Comparison of ENCODE assay signal across 9 cellular contexts in the genomic region with DNA sequence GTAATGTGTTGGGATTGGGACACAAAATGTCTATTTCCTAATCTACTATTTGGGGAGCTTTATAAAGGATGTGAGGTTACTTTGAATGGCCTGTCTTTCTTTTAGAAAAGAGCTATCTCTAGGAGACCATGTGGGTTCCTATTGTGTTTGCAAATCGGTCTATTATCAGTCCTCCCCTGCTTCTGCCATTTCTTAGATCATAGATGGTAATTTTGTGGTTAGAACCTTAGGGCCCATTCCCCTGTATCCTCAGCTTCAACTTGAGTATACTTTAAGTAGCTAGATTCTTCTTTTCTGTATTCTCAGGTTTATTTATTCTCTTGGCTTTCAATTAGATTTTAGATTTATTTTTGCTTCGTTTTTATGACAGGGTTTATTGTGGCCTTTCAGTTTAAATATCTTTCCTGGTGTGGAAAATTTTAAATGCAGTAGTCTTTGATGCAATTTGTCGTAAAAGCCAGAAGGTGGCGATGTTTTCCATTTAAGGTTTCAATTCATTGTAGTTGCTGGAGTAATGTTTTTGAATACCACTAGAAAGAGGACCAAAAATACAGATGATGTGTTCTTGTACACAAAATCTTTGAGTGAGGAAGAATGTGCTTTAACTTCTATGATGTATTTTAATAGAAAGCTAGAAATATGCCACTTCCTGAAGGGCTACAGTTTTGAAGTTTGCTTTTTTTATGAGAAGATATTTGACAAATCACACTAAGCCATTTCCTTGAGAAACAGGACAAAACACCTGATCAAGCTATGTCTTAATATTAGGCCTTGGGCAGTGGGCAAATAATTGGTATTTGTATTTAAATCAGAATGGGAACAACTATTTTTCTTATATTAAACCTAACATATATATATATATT. TPM values are rescaled to one million over a fixed set of nuclear protein-coding genes. Genes with fewer than 3 reads are reported as not detected.
A peak's percentile ranks its signal among the peaks of the same experiment; 100 is the strongest.
DNase-seq lines count a peak whose midpoint lies in the region; ATAC-seq, FAIRE-seq and TF ChIP-seq lines count a peak whose summit lies in the region.
"Had no signal": no experiment of that assay in that cellular context is flagged by ENCODE, and none has a peak within 500 bp of the region (broad histone marks: within the 10 kb centered on the region; RNA-seq: fewer than 3 reads in every experiment).

No MANE protein-coding gene starts in this region.

- H3K36me3 ChIP-seq in suprapubic skin: no peaks in the 10 kb centered on the region
- H3K36me3 ChIP-seq: HAP-1 had no signal

- no peaks in the 10 kb centered on the region for H3K27me3 ChIP-seq in suprapubic skin

- TF ChIP-seq POLR2A in GM12892 (IDR thresholded peaks at IDR 0.05; ENCODE audit: low read depth, low read length) (no peak), suprapubic skin (IDR thresholded peaks at IDR 0.05) (no peak)

- H3K27ac ChIP-seq in suprapubic skin: no peak overlapping the region

- no peaks in the 10 kb centered on the region for H3K9me3 ChIP-seq in suprapubic skin
- H3K9me3 ChIP-seq: HAP-1 had no signal

- no peak for TF ChIP-seq EP300 in suprapubic skin (IDR thresholded peaks at IDR 0.05)

- no peak for DNase-seq in AG09309 (ENCODE audit: low read depth)
- DNase-seq in GM12892 (ENCODE audit: insufficient read length): no peak
- peak; percentile 68 for DNase-seq in NCI-H2196 treated with DMSO at 0.1 percent for 48 hours (lab: John Stamatoyannopoulos, UW; ENCODE audit: unreplicated experiment)
- peak; percentile 55 for DNase-seq in amniotic epithelial cell (ENCODE audit: low read depth)
- DNase-seq in iPS-NIHi11 (ENCODE audit: low spot score): peak; percentile 46
- DNase-seq in suprapubic skin (ENCODE audit: low spot score in 2 of 2): no peak
- no peak for DNase-seq in posterior cingulate gyrus

- H3K4me3 ChIP-seq in AG09309 (ENCODE audit: control insufficient read depth, low read depth, low read length) (no peak overlapping the region), suprapubic skin (no peak overlapping the region)
- H3K4me3 ChIP-seq: HAP-1 had no signal

- intact Hi-C loops in posterior cingulate gyrus (cut with DNase I): loop anchor here (1.0 to 5.0 kb wide), 2 partner anchors 90 to 124 kb away; no protein-coding TSS in a partner anchor

- TF ChIP-seq CTCF in AG09309 (IDR thresholded peaks at IDR 0.05; ENCODE audit: control insufficient read depth, insufficient read depth, low read depth, low read length, missing control alignments): peak; percentile 54
- TF ChIP-seq CTCF in suprapubic skin (IDR thresholded peaks at IDR 0.05): peak; percentile 44 to 68

- 2% methylated on average over 4 of the region's 4 CpGs for WGBS in suprapubic skin

- H3K4me1 ChIP-seq in suprapubic skin: peaks cover 15% of the 10 kb centered on the region

- peak; percentile 59 for ATAC-seq in HG03159 (IDR thresholded peaks at IDR 0.05; ENCODE audit: unreplicated experiment)

- FAIRE-seq in GM12892 (lab: Jason Lieb, UNC): peak; percentile 74

RNA-seq across cellular contexts. Expression of a gene that starts 20.3 kb away (rescaled TPM):
- polyA plus RNA-seq in GM12892 (2012; ENCODE audit: missing spikeins): 33.0 TPM
- total RNA-seq in suprapubic skin: 10 to 100 TPM; 10.2 to 15.3 (median 13.7) TPM

Comparison
In these comparisons a context has a peak if more than half of its experiments do, and no peak if none do; other contexts are left out.
1. DNase-seq: peak in NCI-H2196 treated with DMSO at 0.1 percent for 48 hours (single experiment), amniotic epithelial cell (single experiment) and iPS-NIHi11 (single experiment); none in AG09309 (single experiment), GM12892 (single experiment), suprapubic skin (0 of 2) and posterior cingulate gyrus (0 of 10).